Comparison of ENCODE assay signal across 9 cellular contexts in genomic region chr17:80758793-80759673, GRCh38.
DNase-seq lines count a peak whose midpoint lies in the region; ATAC-seq and TF ChIP-seq lines count a peak whose summit lies in the region.
"Had no signal": no experiment of that assay in that cellular context is flagged by ENCODE, and none has a peak within 500 bp of the region (broad histone marks: within the 10 kb centered on the region; RNA-seq: fewer than 3 reads in every experiment).

No MANE protein-coding gene starts in this region.

- H3K4me1 Mint-ChIP-seq in activated CD8-positive, alpha-beta memory T cell treated with anti-CD3 and anti-CD28 coated beads, Interleukin-2, amount 10 ng/mL, durations not matched to agents 7 days and 5 days: peaks cover 68% of the 10 kb centered on the region
- peaks cover 70% of the 10 kb centered on the region for H3K4me1 Mint-ChIP-seq in T-helper 2 cell treated with Interferon-gamma antibody and Interleukin-4, amounts not matched to agents 5 μg/mL and 100 μg/mL, for 36 hours (ENCODE audit: low read depth)
- peaks cover 78% of the 10 kb centered on the region for H3K4me1 Mint-ChIP-seq in stimulated activated naive CD8-positive, alpha-beta T cell treated with anti-CD3 and anti-CD28 coated beads, Interleukin-15, Interleukin-2, amounts not matched to agents 100 ng/mL and 50 ng/mL, for 24 hours (ENCODE audit: low read depth)
- H3K4me1 Mint-ChIP-seq in stimulated activated memory B cell treated with anti-CD40 and anti-IgM and Interleukin-4, amounts not matched to agents 10 μg/mL and 1 μg/mL and 100 μg/mL, for 72 hours: peaks cover 33% of the 10 kb centered on the region

- CTCF ChIA-PET in activated CD8-positive, alpha-beta memory T cell treated with anti-CD3 and anti-CD28 coated beads, Interleukin-2, amount 10 ng/mL, durations not matched to agents 7 days and 5 days (lab: Charles Lee): interaction anchor here (1.0 to 1.5 kb wide), 5 partner anchors 17 to 184 kb away, joined by 3 to 4 read pairs (median 3); no protein-coding TSS in a partner anchor

- peak overlapping the region; percentile 85 for H3K27ac Mint-ChIP-seq in activated CD8-positive, alpha-beta memory T cell treated with anti-CD3 and anti-CD28 coated beads, Interleukin-2, amount 10 ng/mL, durations not matched to agents 7 days and 5 days
- peak overlapping the region; percentile 89 for H3K27ac Mint-ChIP-seq in T-helper 2 cell treated with Interferon-gamma antibody and Interleukin-4, amounts not matched to agents 5 μg/mL and 100 μg/mL, for 36 hours
- peak overlapping the region; percentile 99 for H3K27ac Mint-ChIP-seq in stimulated activated naive CD8-positive, alpha-beta T cell treated with anti-CD3 and anti-CD28 coated beads, Interleukin-15, Interleukin-2, amounts not matched to agents 100 ng/mL and 50 ng/mL, for 24 hours
- no peak overlapping the region for H3K27ac Mint-ChIP-seq in stimulated activated memory B cell treated with anti-CD40 and anti-IgM and Interleukin-4, amounts not matched to agents 10 μg/mL and 1 μg/mL and 100 μg/mL, for 72 hours

- H3K27me3 Mint-ChIP-seq in activated CD8-positive, alpha-beta memory T cell treated with anti-CD3 and anti-CD28 coated beads, Interleukin-2, amount 10 ng/mL, durations not matched to agents 7 days and 5 days: no peaks in the 10 kb centered on the region
- no peaks in the 10 kb centered on the region for H3K27me3 Mint-ChIP-seq in T-helper 2 cell treated with Interferon-gamma antibody and Interleukin-4, amounts not matched to agents 5 μg/mL and 100 μg/mL, for 36 hours (ENCODE audit: low read depth)
- H3K27me3 Mint-ChIP-seq in stimulated activated naive CD8-positive, alpha-beta T cell treated with anti-CD3 and anti-CD28 coated beads, Interleukin-15, Interleukin-2, amounts not matched to agents 100 ng/mL and 50 ng/mL, for 24 hours: no peaks in the 10 kb centered on the region
- no peaks in the 10 kb centered on the region for H3K27me3 Mint-ChIP-seq in stimulated activated memory B cell treated with anti-CD40 and anti-IgM and Interleukin-4, amounts not matched to agents 10 μg/mL and 1 μg/mL and 100 μg/mL, for 72 hours

- peak; percentile 72 for DNase-seq in activated CD8-positive, alpha-beta memory T cell treated with anti-CD3 and anti-CD28 coated beads, Interleukin-2, amount 10 ng/mL, durations not matched to agents 7 days and 5 days
- no peak for DNase-seq in activated CD8-positive, alpha-beta memory T cell treated with anti-CD3 and anti-CD28 coated beads, Interleukin-2, amount 50 U/mL, for 4 hours
- peak; percentile 62 for DNase-seq in T-helper 2 cell treated with Interferon-gamma antibody and Interleukin-4, amounts not matched to agents 5 μg/mL and 100 μg/mL, for 36 hours (ENCODE audit: low spot score)
- DNase-seq in fibroblast of the aortic adventitia (ENCODE audit: low read depth) (peak; percentile 21), MV-4-11 (lab: John Stamatoyannopoulos, UW) (no peak)

- TF ChIP-seq CTCF in fibroblast of the aortic adventitia (IDR thresholded peaks at IDR 0.05; ENCODE audit: insufficient read depth, low read length): no peak

- ATAC-seq in activated CD8-positive, alpha-beta memory T cell treated with anti-CD3 and anti-CD28 coated beads, Interleukin-2, amount 10 ng/mL, durations not matched to agents 7 days and 5 days: peak; percentile 41
- ATAC-seq in HG02610 (IDR thresholded peaks at IDR 0.05; ENCODE audit: unreplicated experiment): no peak
- no peak for ATAC-seq in stimulated activated memory B cell treated with anti-CD40 and anti-IgM and Interleukin-4, amounts not matched to agents 10 μg/mL and 1 μg/mL and 100 μg/mL, for 72 hours

- no peak overlapping the region for H3K4me3 Mint-ChIP-seq in activated CD8-positive, alpha-beta memory T cell treated with anti-CD3 and anti-CD28 coated beads, Interleukin-2, amount 10 ng/mL, durations not matched to agents 7 days and 5 days
- H3K4me3 Mint-ChIP-seq in T-helper 2 cell treated with Interferon-gamma antibody and Interleukin-4, amounts not matched to agents 5 μg/mL and 100 μg/mL, for 36 hours: peak overlapping the region; percentile 60
- H3K4me3 Mint-ChIP-seq in stimulated activated naive CD8-positive, alpha-beta T cell treated with anti-CD3 and anti-CD28 coated beads, Interleukin-15, Interleukin-2, amounts not matched to agents 100 ng/mL and 50 ng/mL, for 24 hours: peak overlapping the region; percentile 62
- no peak overlapping the region for H3K4me3 Mint-ChIP-seq in stimulated activated memory B cell treated with anti-CD40 and anti-IgM and Interleukin-4, amounts not matched to agents 10 μg/mL and 1 μg/mL and 100 μg/mL, for 72 hours

- H3K9me3 Mint-ChIP-seq in activated CD8-positive, alpha-beta memory T cell treated with anti-CD3 and anti-CD28 coated beads, Interleukin-2, amount 10 ng/mL, durations not matched to agents 7 days and 5 days (ENCODE audit: low read depth): no peaks in the 10 kb centered on the region
- no peaks in the 10 kb centered on the region for H3K9me3 Mint-ChIP-seq in T-helper 2 cell treated with Interferon-gamma antibody and Interleukin-4, amounts not matched to agents 5 μg/mL and 100 μg/mL, for 36 hours
- no peaks in the 10 kb centered on the region for H3K9me3 Mint-ChIP-seq in stimulated activated naive CD8-positive, alpha-beta T cell treated with anti-CD3 and anti-CD28 coated beads, Interleukin-15, Interleukin-2, amounts not matched to agents 100 ng/mL and 50 ng/mL, for 24 hours
- no peaks in the 10 kb centered on the region for H3K9me3 Mint-ChIP-seq in stimulated activated memory B cell treated with anti-CD40 and anti-IgM and Interleukin-4, amounts not matched to agents 10 μg/mL and 1 μg/mL and 100 μg/mL, for 72 hours

- peaks cover 49% of the 10 kb centered on the region for H3K36me3 Mint-ChIP-seq in activated CD8-positive, alpha-beta memory T cell treated with anti-CD3 and anti-CD28 coated beads, Interleukin-2, amount 10 ng/mL, durations not matched to agents 7 days and 5 days
- peaks cover 69% of the 10 kb centered on the region for H3K36me3 Mint-ChIP-seq in T-helper 2 cell treated with Interferon-gamma antibody and Interleukin-4, amounts not matched to agents 5 μg/mL and 100 μg/mL, for 36 hours (ENCODE audit: low read depth)
- peaks cover 60% of the 10 kb centered on the region for H3K36me3 Mint-ChIP-seq in stimulated activated naive CD8-positive, alpha-beta T cell treated with anti-CD3 and anti-CD28 coated beads, Interleukin-15, Interleukin-2, amounts not matched to agents 100 ng/mL and 50 ng/mL, for 24 hours (ENCODE audit: low read depth)
- H3K36me3 Mint-ChIP-seq in stimulated activated memory B cell treated with anti-CD40 and anti-IgM and Interleukin-4, amounts not matched to agents 10 μg/mL and 1 μg/mL and 100 μg/mL, for 72 hours: peaks cover 52% of the 10 kb centered on the region

- H3K4me3 ChIP-seq in fibroblast of the aortic adventitia (ENCODE audit: low read depth, low read length): no peak overlapping the region
- H3K4me3 ChIP-seq: SJSA1 had no signal

Comparison
In these comparisons a context has a peak if more than half of its experiments do, and no peak if none do; other contexts are left out.
1. DNase-seq: peak in activated CD8-positive, alpha-beta memory T cell treated with anti-CD3 and anti-CD28 coated beads, Interleukin-2, amount 10 ng/mL, durations not matched to agents 7 days and 5 days (single experiment), T-helper 2 cell treated with Interferon-gamma antibody and Interleukin-4, amounts not matched to agents 5 μg/mL and 100 μg/mL, for 36 hours (single experiment) and fibroblast of the aortic adventitia (single experiment); none in activated CD8-positive, alpha-beta memory T cell treated with anti-CD3 and anti-CD28 coated beads, Interleukin-2, amount 50 U/mL, for 4 hours (single experiment) and MV-4-11 (single experiment).
2. H3K4me3 Mint-ChIP-seq: peak in T-helper 2 cell treated with Interferon-gamma antibody and Interleukin-4, amounts not matched to agents 5 μg/mL and 100 μg/mL, for 36 hours (single experiment) and stimulated activated naive CD8-positive, alpha-beta T cell treated with anti-CD3 and anti-CD28 coated beads, Interleukin-15, Interleukin-2, amounts not matched to agents 100 ng/mL and 50 ng/mL, for 24 hours (single experiment); none in activated CD8-positive, alpha-beta memory T cell treated with anti-CD3 and anti-CD28 coated beads, Interleukin-2, amount 10 ng/mL, durations not matched to agents 7 days and 5 days (single experiment) and stimulated activated memory B cell treated with anti-CD40 and anti-IgM and Interleukin-4, amounts not matched to agents 10 μg/mL and 1 μg/mL and 100 μg/mL, for 72 hours (single experiment).